24 cellular contexts compared by ENCODE assay signal in genomic region chr1:30404341-30404740, GRCh38.
"Had no signal": no experiment of that assay in that cellular context is flagged by ENCODE, and none has a peak within 500 bp of the region (broad histone marks: within the 10 kb centered on the region; RNA-seq: fewer than 3 reads in every experiment).

No MANE protein-coding gene starts in this region.

- H3K36me3 ChIP-seq: gastrocnemius medialis, right lobe of liver, upper lobe of left lung had no signal

- ATAC-seq: activated CD4-positive, CD25-positive, alpha-beta regulatory T cell treated with anti-CD3 and anti-CD28 coated beads, Interleukin-2, amount 50 U/mL, for 24 hours; activated CD8-positive, alpha-beta T cell treated with anti-CD3 and anti-CD28 coated beads for 36 hours; activated naive CD8-positive, alpha-beta T cell treated with anti-CD3 and anti-CD28 coated beads, Interleukin-2, amount 50 U/mL, for 24 hours; activated T-cell treated with anti-CD3 and anti-CD28 coated beads, Interleukin-2, amount 50 U/mL, for 4 hours; body of pancreas; esophagus mucosa; gastrocnemius medialis; right lobe of liver; SK-N-SH treated with all-trans-retinoic acid at 6 μM for 48 hours had no signal

- H3K4me3 Mint-ChIP-seq: activated CD4-positive, alpha-beta T cell treated with anti-CD3 and anti-CD28 coated beads, Interleukin-2, amount 10 ng/mL, durations not matched to agents 24 days and 14 days; activated CD8-positive, alpha-beta T cell treated with anti-CD3 and anti-CD28 coated beads for 36 hours; activated naive CD4-positive, alpha-beta T cell treated with anti-CD3 and anti-CD28 coated beads, Interleukin-2, amount 10 ng/mL, durations not matched to agents 7 days and 5 days; activated naive CD8-positive, alpha-beta T cell treated with anti-CD3 and anti-CD28 coated beads, Interleukin-2, amount 50 U/mL, for 24 hours; activated T-cell treated with anti-CD3 and anti-CD28 coated beads, Interleukin-2, amount 50 U/mL, for 4 hours; nephron had no signal

- H3K36me3 Mint-ChIP-seq: activated naive CD4-positive, alpha-beta T cell treated with anti-CD3 and anti-CD28 coated beads, Interleukin-2, amount 10 ng/mL, durations not matched to agents 7 days and 5 days had no signal

- H3K27ac ChIP-seq: body of pancreas, gastrocnemius medialis, right lobe of liver, skin epidermis, upper lobe of left lung had no signal

- H3K4me1 ChIP-seq: body of pancreas, gastrocnemius medialis, right lobe of liver, upper lobe of left lung had no signal

- H3K9me3 Mint-ChIP-seq: activated CD4-positive, alpha-beta T cell treated with anti-CD3 and anti-CD28 coated beads, Interleukin-2, amount 10 ng/mL, durations not matched to agents 24 days and 14 days; activated CD8-positive, alpha-beta T cell treated with anti-CD3 and anti-CD28 coated beads for 36 hours; activated naive CD4-positive, alpha-beta T cell treated with anti-CD3 and anti-CD28 coated beads, Interleukin-2, amount 10 ng/mL, durations not matched to agents 7 days and 5 days; activated naive CD8-positive, alpha-beta T cell treated with anti-CD3 and anti-CD28 coated beads, Interleukin-2, amount 50 U/mL, for 24 hours; activated T-cell treated with anti-CD3 and anti-CD28 coated beads, Interleukin-2, amount 50 U/mL, for 4 hours; activated T-helper 2 cell treated with anti-CD3 and anti-CD28 coated beads, Interferon-gamma antibody, Interleukin-2, Interleukin-4, amounts not matched to agents 10 μg/mL and 5 μg/mL and 100 μg/mL, durations not matched to agents 14 hours and 24 hours and 36 hours; nephron had no signal

- H3K4me1 Mint-ChIP-seq: activated CD4-positive, alpha-beta T cell treated with anti-CD3 and anti-CD28 coated beads, Interleukin-2, amount 10 ng/mL, durations not matched to agents 24 days and 14 days; activated naive CD4-positive, alpha-beta T cell treated with anti-CD3 and anti-CD28 coated beads, Interleukin-2, amount 10 ng/mL, durations not matched to agents 7 days and 5 days; activated naive CD8-positive, alpha-beta T cell treated with anti-CD3 and anti-CD28 coated beads, Interleukin-2, amount 50 U/mL, for 24 hours had no signal

- H3K4me3 ChIP-seq: body of pancreas, gastrocnemius medialis, right lobe of liver, skin epidermis, upper lobe of left lung had no signal

- H3K9me3 ChIP-seq: body of pancreas, gastrocnemius medialis, right lobe of liver, upper lobe of left lung had no signal

- H3K27me3 ChIP-seq: body of pancreas, gastrocnemius medialis, right lobe of liver, upper lobe of left lung had no signal

- DNase-seq: activated CD4-positive, alpha-beta T cell treated with anti-CD3 and anti-CD28 coated beads, Interleukin-2, amount 10 ng/mL, durations not matched to agents 24 days and 14 days; activated CD8-positive, alpha-beta T cell treated with anti-CD3 and anti-CD28 coated beads for 36 hours; activated naive CD4-positive, alpha-beta T cell treated with anti-CD3 and anti-CD28 coated beads, Interleukin-2, amount 10 ng/mL, durations not matched to agents 7 days and 5 days; activated naive CD8-positive, alpha-beta T cell treated with anti-CD3 and anti-CD28 coated beads, Interleukin-2, amount 50 U/mL, for 24 hours; activated T-cell treated with anti-CD3 and anti-CD28 coated beads, Interleukin-2, amount 50 U/mL, for 4 hours; body of pancreas; caudate nucleus; effector memory CD4-positive, alpha-beta T cell; gastrocnemius medialis; hypothalamus; left ventricle myocardium superior; mammary epithelial cell; midbrain; nucleus accumbens; stimulated activated CD4-positive, alpha-beta T cell treated with anti-CD3 and anti-CD28 coated beads, Interleukin-2, amount 100 ng/mL, for 48 hours; stimulated activated naive CD4-positive, alpha-beta T cell; upper lobe of left lung had no signal

- H3K27ac Mint-ChIP-seq: activated CD4-positive, alpha-beta T cell treated with anti-CD3 and anti-CD28 coated beads, Interleukin-2, amount 10 ng/mL, durations not matched to agents 24 days and 14 days; activated CD8-positive, alpha-beta T cell treated with anti-CD3 and anti-CD28 coated beads for 36 hours; activated naive CD4-positive, alpha-beta T cell treated with anti-CD3 and anti-CD28 coated beads, Interleukin-2, amount 10 ng/mL, durations not matched to agents 7 days and 5 days; activated naive CD8-positive, alpha-beta T cell treated with anti-CD3 and anti-CD28 coated beads, Interleukin-2, amount 50 U/mL, for 24 hours; activated T-helper 2 cell treated with anti-CD3 and anti-CD28 coated beads, Interferon-gamma antibody, Interleukin-2, Interleukin-4, amounts not matched to agents 10 μg/mL and 5 μg/mL and 100 μg/mL, durations not matched to agents 14 hours and 24 hours and 36 hours; nephron had no signal
